In the genomic region with DNA sequence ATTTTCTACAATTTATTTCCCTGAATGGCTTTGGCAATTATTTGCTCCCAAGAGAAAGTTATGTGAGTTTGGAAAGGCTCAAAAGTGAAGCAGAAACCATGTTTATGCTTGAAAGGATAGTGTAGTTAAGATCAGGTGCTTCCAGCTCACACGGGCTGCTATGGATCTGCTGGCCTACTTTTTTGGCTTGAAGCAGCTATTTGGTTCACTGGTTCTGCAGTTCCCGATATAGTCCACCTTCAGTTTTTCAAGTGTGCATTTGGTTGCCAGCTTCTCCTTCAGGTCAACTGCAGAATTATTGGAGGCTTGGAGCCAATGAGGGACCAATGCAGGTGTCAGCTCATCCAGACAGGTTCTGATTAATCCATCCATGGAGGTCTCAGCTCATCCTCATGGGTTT, we compare ENCODE assay signal across 11 cellular contexts.
"Had no signal": no experiment of that assay in that cellular context is flagged by ENCODE, and none has a peak within 500 bp of the region (broad histone marks: within the 10 kb centered on the region; RNA-seq: fewer than 3 reads in every experiment).

No MANE protein-coding gene starts in this region.

- H3K27ac Mint-ChIP-seq: GM23338, H9, HFFc6 had no signal

- H2AFZ ChIP-seq: GM23248, GM23338 had no signal

- H3K9me3 Mint-ChIP-seq: GM23338, H9, HFFc6 had no signal

- ATAC-seq: GM23338, HCT116 had no signal

- H3K4me2 ChIP-seq: GM23338 had no signal

- H3K9ac ChIP-seq: GM23248 had no signal

- H3K4me3 ChIP-seq: GM23248, GM23338, HAP-1 had no signal

- DNase-seq: GM23248, GOT3, H7, H9, HCEC 1CT, HFFc6 had no signal

- H3K9me3 ChIP-seq: HAP-1 had no signal

- H3K4me3 Mint-ChIP-seq: GM23338, H9, HFFc6 had no signal

- FAIRE-seq: H1, H54 had no signal

- H3K27ac ChIP-seq: GM23248 had no signal

- H3K36me3 ChIP-seq: HAP-1 had no signal
